ENCODE assay signal across 8 cellular contexts in the genomic region with DNA sequence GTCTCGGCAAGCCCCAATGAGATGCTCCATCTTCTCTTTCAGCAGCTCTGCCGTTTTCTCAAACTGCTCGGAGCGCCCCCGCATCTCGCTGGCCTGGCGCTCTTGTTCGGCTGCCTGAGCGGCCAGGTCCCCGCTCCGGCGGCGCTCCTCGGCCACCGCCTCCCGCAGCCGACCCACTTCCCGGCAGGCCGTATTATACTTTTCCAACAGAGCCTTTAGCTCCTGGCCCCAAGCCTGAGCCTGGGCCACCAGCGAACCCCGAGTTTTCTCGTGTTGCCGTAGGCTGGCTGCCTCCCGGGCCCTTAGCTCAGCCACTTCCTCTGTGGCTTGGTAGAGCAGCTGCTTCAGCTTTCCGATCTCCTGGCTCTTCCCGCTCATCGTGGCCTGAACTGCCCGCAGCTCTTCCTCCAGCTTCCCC. TPM values are rescaled to one million over a fixed set of nuclear protein-coding genes. Genes with fewer than 3 reads are reported as not detected.
DNase-seq lines count a peak whose midpoint lies in the region; ATAC-seq and TF ChIP-seq lines count a peak whose summit lies in the region.

No MANE protein-coding gene starts in this region.

- H3K9me3 Mint-ChIP-seq in activated CD4-positive, alpha-beta T cell treated with anti-CD3 and anti-CD28 coated beads for 36 hours (ENCODE audit: low read depth), result no peaks in the 10 kb centered on the region
- H3K9me3 Mint-ChIP-seq in activated naive CD4-positive, alpha-beta T cell treated with anti-CD3 and anti-CD28 coated beads for 36 hours, result no peaks in the 10 kb centered on the region

- peaks cover 10% of the 10 kb centered on the region for H3K27me3 Mint-ChIP-seq in activated CD4-positive, alpha-beta T cell treated with anti-CD3 and anti-CD28 coated beads for 36 hours
- peaks cover 4% of the 10 kb centered on the region for H3K27me3 Mint-ChIP-seq in activated naive CD4-positive, alpha-beta T cell treated with anti-CD3 and anti-CD28 coated beads for 36 hours (ENCODE audit: low read depth)

- H3K36me3 ChIP-seq in urinary bladder (ENCODE audit: insufficient read depth), result no peaks in the 10 kb centered on the region

- DNase-seq in activated CD4-positive, alpha-beta T cell treated with anti-CD3 and anti-CD28 coated beads for 36 hours, result peak; percentile 58
- no peak for DNase-seq in activated CD4-positive, alpha-beta T cell treated with anti-CD3 and anti-CD28 coated beads for 1 hour
- peak; percentile 47 for DNase-seq in activated naive CD4-positive, alpha-beta T cell treated with anti-CD3 and anti-CD28 coated beads for 36 hours
- DNase-seq in Right ventricle myocardium superior (peak; percentile 68), omental fat pad (ENCODE audit: low spot score) (no peak)

- 4% methylated on average over 28 of the region's 28 CpGs for WGBS in urinary bladder

- H3K4me1 ChIP-seq in urinary bladder (ENCODE audit: insufficient read depth), result no peaks in the 10 kb centered on the region

- peak overlapping the region; percentile 50 for H3K4me3 ChIP-seq in urinary bladder (ENCODE audit: low read depth, low read length)

- peak overlapping the region; percentile 86 for H3K27ac ChIP-seq in urinary bladder (ENCODE audit: low read depth)

- ATAC-seq in activated CD4-positive, alpha-beta T cell treated with anti-CD3 and anti-CD28 coated beads for 36 hours, result peak; percentile 81
- ATAC-seq in Right ventricle myocardium superior (ENCODE audit: poor library complexity) (peak; percentile 77), omental fat pad (ENCODE audit: low FRiP score) (peak; percentile 73), HG02885 (IDR thresholded peaks at IDR 0.05; ENCODE audit: poor library complexity, unreplicated experiment) (no peak), GM19455 (IDR thresholded peaks at IDR 0.05; ENCODE audit: unreplicated experiment) (no peak)

- no peak for TF ChIP-seq CTCF in omental fat pad (IDR thresholded peaks at IDR 0.05)

- no peaks in the 10 kb centered on the region for H3K36me3 Mint-ChIP-seq in activated CD4-positive, alpha-beta T cell treated with anti-CD3 and anti-CD28 coated beads for 36 hours (ENCODE audit: low read depth)
- no peaks in the 10 kb centered on the region for H3K36me3 Mint-ChIP-seq in activated naive CD4-positive, alpha-beta T cell treated with anti-CD3 and anti-CD28 coated beads for 36 hours (ENCODE audit: low read depth)

- H3K4me1 Mint-ChIP-seq in activated CD4-positive, alpha-beta T cell treated with anti-CD3 and anti-CD28 coated beads for 36 hours, result peaks cover 11% of the 10 kb centered on the region
- peaks cover 14% of the 10 kb centered on the region for H3K4me1 Mint-ChIP-seq in activated naive CD4-positive, alpha-beta T cell treated with anti-CD3 and anti-CD28 coated beads for 36 hours (ENCODE audit: low read depth)

- intact Hi-C loops in activated CD4-positive, alpha-beta T cell treated with anti-CD3 and anti-CD28 coated beads for 36 hours (cut with DNase I, micrococcal nuclease), result loop anchor here (1.0 kb wide), 2 partner anchors 13 to 14 kb away; partner anchors contain the start of gene PIAS3 (in 1 of the 2)
- intact Hi-C loops in activated naive CD4-positive, alpha-beta T cell treated with anti-CD3 and anti-CD28 coated beads for 36 hours (cut with micrococcal nuclease), result loop anchor here (1.0 kb wide), 2 partner anchors 9 to 13 kb away; partner anchors contain the start of gene PIAS3
- intact Hi-C loops in Right ventricle myocardium superior (cut with DNase I), result no loop called here

- POLR2A ChIA-PET in activated CD4-positive, alpha-beta T cell treated with anti-CD3 and anti-CD28 coated beads for 36 hours (lab: Charles Lee), result interaction anchor here (0.6 to 2.2 kb wide), 3 partner anchors 13 to 180 kb away, joined by 3 to 10 read pairs (median 6); partner anchors contain the start of genes PIAS3 and RBM8A

- CTCF ChIA-PET in activated CD4-positive, alpha-beta T cell treated with anti-CD3 and anti-CD28 coated beads for 36 hours (lab: Charles Lee), result interaction anchor here (0.6 to 3.4 kb wide), 8 partner anchors 9 to 38 kb away, joined by 3 to 49 read pairs (median 4); partner anchors contain the start of genes ANKRD35, ITGA10 and NUDT17
- CTCF ChIA-PET in activated naive CD4-positive, alpha-beta T cell treated with anti-CD3 and anti-CD28 coated beads for 36 hours (lab: Charles Lee), result interaction anchor here (0.5 to 3.4 kb wide), 9 partner anchors 8 to 135 kb away, joined by 3 to 37 read pairs (median 3); partner anchors contain the start of genes ANKRD35 and NUDT17

- H3K27ac Mint-ChIP-seq in activated CD4-positive, alpha-beta T cell treated with anti-CD3 and anti-CD28 coated beads for 36 hours, result peak overlapping the region; percentile 61
- no peak overlapping the region for H3K27ac Mint-ChIP-seq in activated naive CD4-positive, alpha-beta T cell treated with anti-CD3 and anti-CD28 coated beads for 36 hours

- peak overlapping the region; percentile 63 for H3K4me3 Mint-ChIP-seq in activated CD4-positive, alpha-beta T cell treated with anti-CD3 and anti-CD28 coated beads for 36 hours
- H3K4me3 Mint-ChIP-seq in activated naive CD4-positive, alpha-beta T cell treated with anti-CD3 and anti-CD28 coated beads for 36 hours, result peak overlapping the region; percentile 63

RNA-seq across cellular contexts. Expression of gene PIAS3, which starts 13.1 kb away (rescaled TPM):
- total RNA-seq in activated CD4-positive, alpha-beta T cell treated with anti-CD3 and anti-CD28 coated beads for 36 hours, result 10 to 100 TPM; 20.0 to 22.0 TPM
- 10 to 100 TPM; 19.1 to 19.6 TPM for total RNA-seq in activated naive CD4-positive, alpha-beta T cell treated with anti-CD3 and anti-CD28 coated beads for 36 hours
- 13.2 TPM for total RNA-seq in Right ventricle myocardium superior
- 10 to 100 TPM in 2 of 4 donors, 1 to 10 TPM in 2; 7.8 to 25.1 (median 14.5) TPM for total RNA-seq in omental fat pad
- 27.0 TPM for total RNA-seq in urinary bladder
- polyA plus RNA-seq in urinary bladder, result 48.1 TPM

RNA-seq across cellular contexts. Expression of gene ANKRD35, which starts 13.7 kb away (rescaled TPM):
- under 1 TPM; 0.30 to 0.55 TPM for total RNA-seq in activated CD4-positive, alpha-beta T cell treated with anti-CD3 and anti-CD28 coated beads for 36 hours
- total RNA-seq in activated naive CD4-positive, alpha-beta T cell treated with anti-CD3 and anti-CD28 coated beads for 36 hours, result under 1 TPM; 0.19 to 0.20 TPM
- total RNA-seq in Right ventricle myocardium superior (1.1 TPM), omental fat pad (1 to 10 TPM; 1.3 to 9.5 (median 2.0) TPM), urinary bladder (2.2 TPM)
- 13.2 TPM for polyA plus RNA-seq in urinary bladder

RNA-seq across cellular contexts. Expression of gene NUDT17, which starts 26.6 kb away (rescaled TPM):
- 1 to 10 TPM; 3.7 to 4.0 TPM for total RNA-seq in activated CD4-positive, alpha-beta T cell treated with anti-CD3 and anti-CD28 coated beads for 36 hours
- 1 to 10 TPM; 3.2 to 3.4 TPM for total RNA-seq in activated naive CD4-positive, alpha-beta T cell treated with anti-CD3 and anti-CD28 coated beads for 36 hours
- total RNA-seq in Right ventricle myocardium superior, result 2.9 TPM
- total RNA-seq in omental fat pad, result 1 to 10 TPM; 1.7 to 4.0 (median 2.2) TPM
- total RNA-seq in urinary bladder, result 5.9 TPM
- polyA plus RNA-seq in urinary bladder, result 5.0 TPM

RNA-seq across cellular contexts. Expression of gene ITGA10, which starts 37.8 kb away (rescaled TPM):
- total RNA-seq in activated CD4-positive, alpha-beta T cell treated with anti-CD3 and anti-CD28 coated beads for 36 hours, result 1 to 10 TPM in 1 of 2 experiments, under 1 TPM in 1; 0.86 to 1.0 TPM
- under 1 TPM; 0.41 to 0.54 TPM for total RNA-seq in activated naive CD4-positive, alpha-beta T cell treated with anti-CD3 and anti-CD28 coated beads for 36 hours
- total RNA-seq in Right ventricle myocardium superior (1.0 TPM), omental fat pad (1 to 10 TPM; 1.6 to 2.2 (median 2.1) TPM), urinary bladder (3.5 TPM)
- polyA plus RNA-seq in urinary bladder, result 6.2 TPM

RNA-seq across cellular contexts. Expression of gene PEX11B, which starts 46.5 kb away (rescaled TPM):
- total RNA-seq in activated CD4-positive, alpha-beta T cell treated with anti-CD3 and anti-CD28 coated beads for 36 hours, result 10 to 100 TPM; 22.6 to 26.4 TPM
- 10 to 100 TPM; 18.0 to 19.0 TPM for total RNA-seq in activated naive CD4-positive, alpha-beta T cell treated with anti-CD3 and anti-CD28 coated beads for 36 hours
- 22.3 TPM for total RNA-seq in Right ventricle myocardium superior
- 10 to 100 TPM; 10.2 to 25.2 (median 15.7) TPM for total RNA-seq in omental fat pad
- 26.4 TPM for total RNA-seq in urinary bladder
- polyA plus RNA-seq in urinary bladder, result 29.9 TPM

Comparison
In these comparisons a context has a peak if more than half of its experiments do, and no peak if none do; other contexts are left out.
1. DNase-seq: peak in activated CD4-positive, alpha-beta T cell treated with anti-CD3 and anti-CD28 coated beads for 36 hours (single experiment), activated naive CD4-positive, alpha-beta T cell treated with anti-CD3 and anti-CD28 coated beads for 36 hours (single experiment) and Right ventricle myocardium superior (single experiment); none in activated CD4-positive, alpha-beta T cell treated with anti-CD3 and anti-CD28 coated beads for 1 hour (single experiment) and omental fat pad (single experiment).
2. ATAC-seq: peak in activated CD4-positive, alpha-beta T cell treated with anti-CD3 and anti-CD28 coated beads for 36 hours (single experiment), Right ventricle myocardium superior (single experiment) and omental fat pad (single experiment); none in HG02885 (single experiment) and GM19455 (single experiment).